1 cellular context compared by ENCODE assay signal in genomic region chr4:98232202-98232601, GRCh38.
TF ChIP-seq lines count a peak whose summit lies in the region.

No MANE protein-coding gene starts in this region.

TF ChIP-seq in HepG2, 621 proteins besides CTCF, POLR2A, EP300 and RAD21 (continued from another document):
- TF ChIP-seq, protein P1, sequence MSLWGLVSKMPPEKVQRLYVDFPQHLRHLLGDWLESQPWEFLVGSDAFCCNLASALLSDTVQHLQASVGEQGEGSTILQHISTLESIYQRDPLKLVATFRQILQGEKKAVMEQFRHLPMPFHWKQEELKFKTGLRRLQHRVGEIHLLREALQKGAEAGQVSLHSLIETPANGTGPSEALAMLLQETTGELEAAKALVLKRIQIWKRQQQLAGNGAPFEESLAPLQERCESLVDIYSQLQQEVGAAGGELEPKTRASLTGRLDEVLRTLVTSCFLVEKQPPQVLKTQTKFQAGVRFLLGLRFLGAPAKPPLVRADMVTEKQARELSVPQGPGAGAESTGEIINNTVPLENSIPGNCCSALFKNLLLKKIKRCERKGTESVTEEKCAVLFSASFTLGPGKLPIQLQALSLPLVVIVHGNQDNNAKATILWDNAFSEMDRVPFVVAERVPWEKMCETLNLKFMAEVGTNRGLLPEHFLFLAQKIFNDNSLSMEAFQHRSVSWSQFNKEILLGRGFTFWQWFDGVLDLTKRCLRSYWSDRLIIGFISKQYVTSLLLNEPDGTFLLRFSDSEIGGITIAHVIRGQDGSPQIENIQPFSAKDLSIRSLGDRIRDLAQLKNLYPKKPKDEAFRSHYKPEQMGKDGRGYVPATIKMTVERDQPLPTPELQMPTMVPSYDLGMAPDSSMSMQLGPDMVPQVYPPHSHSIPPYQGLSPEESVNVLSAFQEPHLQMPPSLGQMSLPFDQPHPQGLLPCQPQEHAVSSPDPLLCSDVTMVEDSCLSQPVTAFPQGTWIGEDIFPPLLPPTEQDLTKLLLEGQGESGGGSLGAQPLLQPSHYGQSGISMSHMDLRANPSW (CRISPR knock-in tag; IDR thresholded peaks at IDR 0.05; ENCODE audit: borderline replicate concordance): no peak
- TF ChIP-seq FOXJ3 (CRISPR knock-in tag; IDR thresholded peaks at IDR 0.05; ENCODE audit: borderline replicate concordance): no peak
TF ChIP-seq in HepG2: peak in this region for 2.
